ENCODE assay signal across 2 cellular contexts in genomic region chr2:205683179-205683978, GRCh38.
TF ChIP-seq lines count a peak whose summit lies in the region.

No MANE protein-coding gene starts in this region.

TF ChIP-seq in H1, 55 proteins besides CTCF, POLR2A, EP300 and RAD21:
- TF ChIP-seq HDAC6 (IDR thresholded peaks at IDR 0.05; ENCODE audit: low read depth, low read length) (no peak), RNF2 (IDR thresholded peaks at IDR 0.05; ENCODE audit: borderline replicate concordance, low read depth, low read length, missing control alignments, poor library complexity, severe bottlenecking) (peak; percentile 13)

TF ChIP-seq in neural cell, 6 proteins besides CTCF, POLR2A, EP300 and RAD21:
- TF ChIP-seq POLR2AphosphoS5 (IDR thresholded peaks at IDR 0.05): no peak
- TF ChIP-seq MXI1 (conservative IDR thresholded peaks at IDR 0.05; ENCODE audit: poor library complexity, severe bottlenecking): no peak
- TF ChIP-seq TAF1 (IDR thresholded peaks at IDR 0.05; ENCODE audit: low read depth): no peak
- TF ChIP-seq SMC3 (conservative IDR thresholded peaks at IDR 0.05; ENCODE audit: poor library complexity): no peak
- TF ChIP-seq, protein P1, sequence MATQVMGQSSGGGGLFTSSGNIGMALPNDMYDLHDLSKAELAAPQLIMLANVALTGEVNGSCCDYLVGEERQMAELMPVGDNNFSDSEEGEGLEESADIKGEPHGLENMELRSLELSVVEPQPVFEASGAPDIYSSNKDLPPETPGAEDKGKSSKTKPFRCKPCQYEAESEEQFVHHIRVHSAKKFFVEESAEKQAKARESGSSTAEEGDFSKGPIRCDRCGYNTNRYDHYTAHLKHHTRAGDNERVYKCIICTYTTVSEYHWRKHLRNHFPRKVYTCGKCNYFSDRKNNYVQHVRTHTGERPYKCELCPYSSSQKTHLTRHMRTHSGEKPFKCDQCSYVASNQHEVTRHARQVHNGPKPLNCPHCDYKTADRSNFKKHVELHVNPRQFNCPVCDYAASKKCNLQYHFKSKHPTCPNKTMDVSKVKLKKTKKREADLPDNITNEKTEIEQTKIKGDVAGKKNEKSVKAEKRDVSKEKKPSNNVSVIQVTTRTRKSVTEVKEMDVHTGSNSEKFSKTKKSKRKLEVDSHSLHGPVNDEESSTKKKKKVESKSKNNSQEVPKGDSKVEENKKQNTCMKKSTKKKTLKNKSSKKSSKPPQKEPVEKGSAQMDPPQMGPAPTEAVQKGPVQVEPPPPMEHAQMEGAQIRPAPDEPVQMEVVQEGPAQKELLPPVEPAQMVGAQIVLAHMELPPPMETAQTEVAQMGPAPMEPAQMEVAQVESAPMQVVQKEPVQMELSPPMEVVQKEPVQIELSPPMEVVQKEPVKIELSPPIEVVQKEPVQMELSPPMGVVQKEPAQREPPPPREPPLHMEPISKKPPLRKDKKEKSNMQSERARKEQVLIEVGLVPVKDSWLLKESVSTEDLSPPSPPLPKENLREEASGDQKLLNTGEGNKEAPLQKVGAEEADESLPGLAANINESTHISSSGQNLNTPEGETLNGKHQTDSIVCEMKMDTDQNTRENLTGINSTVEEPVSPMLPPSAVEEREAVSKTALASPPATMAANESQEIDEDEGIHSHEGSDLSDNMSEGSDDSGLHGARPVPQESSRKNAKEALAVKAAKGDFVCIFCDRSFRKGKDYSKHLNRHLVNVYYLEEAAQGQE (IDR thresholded peaks at IDR 0.05; ENCODE audit: borderline replicate concordance): no peak
- TF ChIP-seq EZH2 (IDR thresholded peaks at IDR 0.05; ENCODE audit: borderline replicate concordance, insufficient read depth, low read length, poor library complexity, severe bottlenecking): no peak
